In genomic region chr9:71209890-71210289, GRCh38 we compare ENCODE assay signal across 30 cellular contexts.
"Had no signal": no experiment of that assay in that cellular context is flagged by ENCODE, and none has a peak within 500 bp of the region (broad histone marks: within the 10 kb centered on the region; RNA-seq: fewer than 3 reads in every experiment).

No MANE protein-coding gene starts in this region.

- H3K27ac Mint-ChIP-seq: activated CD4-positive, alpha-beta T cell treated with anti-CD3 and anti-CD28 coated beads, Interleukin-2, amount 10 ng/mL, durations not matched to agents 24 days and 14 days; activated CD8-positive, alpha-beta T cell treated with anti-CD3 and anti-CD28 coated beads for 36 hours; activated naive CD4-positive, alpha-beta T cell treated with anti-CD3 and anti-CD28 coated beads, Interleukin-2, amount 50 U/mL, for 24 hours; activated naive CD8-positive, alpha-beta T cell treated with anti-CD3 and anti-CD28 coated beads, Interleukin-2, amount 10 ng/mL, durations not matched to agents 7 days and 5 days; activated T-cell treated with anti-CD3 and anti-CD28 coated beads, Interleukin-2, amount 50 U/mL, for 72 hours; activated T-helper 2 cell treated with anti-CD3 and anti-CD28 coated beads, Interferon-gamma antibody, Interleukin-2, Interleukin-4, amounts not matched to agents 10 μg/mL and 5 μg/mL and 100 μg/mL, durations not matched to agents 14 hours and 24 hours and 36 hours had no signal

- H3K4me3 ChIP-seq: ascending aorta, cardiac muscle cell, coronary artery, SJSA1 had no signal

- H3K27me3 Mint-ChIP-seq: activated CD4-positive, alpha-beta T cell treated with anti-CD3 and anti-CD28 coated beads, Interleukin-2, amount 10 ng/mL, durations not matched to agents 24 days and 14 days; activated CD8-positive, alpha-beta T cell treated with anti-CD3 and anti-CD28 coated beads for 36 hours; activated naive CD8-positive, alpha-beta T cell treated with anti-CD3 and anti-CD28 coated beads, Interleukin-2, amount 10 ng/mL, durations not matched to agents 7 days and 5 days; central memory CD8-positive, alpha-beta T cell had no signal

- H3K4me3 Mint-ChIP-seq: activated CD4-positive, alpha-beta T cell treated with anti-CD3 and anti-CD28 coated beads, Interleukin-2, amount 10 ng/mL, durations not matched to agents 24 days and 14 days; activated CD8-positive, alpha-beta T cell treated with anti-CD3 and anti-CD28 coated beads for 36 hours; activated naive CD4-positive, alpha-beta T cell treated with anti-CD3 and anti-CD28 coated beads, Interleukin-2, amount 50 U/mL, for 24 hours; activated naive CD8-positive, alpha-beta T cell treated with anti-CD3 and anti-CD28 coated beads, Interleukin-2, amount 10 ng/mL, durations not matched to agents 7 days and 5 days; activated T-cell treated with anti-CD3 and anti-CD28 coated beads, Interleukin-2, amount 50 U/mL, for 72 hours; central memory CD8-positive, alpha-beta T cell had no signal

- H3K27ac ChIP-seq: ascending aorta, cardiac muscle cell, coronary artery, SJSA1, WERI-Rb-1 had no signal

- H3K36me3 ChIP-seq: ascending aorta, cardiac muscle cell, SJSA1, WERI-Rb-1 had no signal

- H3K4me1 Mint-ChIP-seq: activated CD4-positive, alpha-beta T cell treated with anti-CD3 and anti-CD28 coated beads, Interleukin-2, amount 10 ng/mL, durations not matched to agents 24 days and 14 days; activated naive CD4-positive, alpha-beta T cell treated with anti-CD3 and anti-CD28 coated beads, Interleukin-2, amount 50 U/mL, for 24 hours; activated naive CD8-positive, alpha-beta T cell treated with anti-CD3 and anti-CD28 coated beads, Interleukin-2, amount 10 ng/mL, durations not matched to agents 7 days and 5 days; central memory CD8-positive, alpha-beta T cell had no signal

- H3K36me3 Mint-ChIP-seq: activated naive CD4-positive, alpha-beta T cell treated with anti-CD3 and anti-CD28 coated beads, Interleukin-2, amount 50 U/mL, for 24 hours; activated naive CD8-positive, alpha-beta T cell treated with anti-CD3 and anti-CD28 coated beads, Interleukin-2, amount 10 ng/mL, durations not matched to agents 7 days and 5 days had no signal

- DNase-seq: activated CD4-positive, alpha-beta T cell treated with anti-CD3 and anti-CD28 coated beads, Interleukin-2, amount 10 ng/mL, durations not matched to agents 24 days and 14 days; activated CD4-positive, alpha-beta T cell treated with anti-CD3 and anti-CD28 coated beads, Interleukin-2, amount 50 U/mL, for 4 hours; activated CD8-positive, alpha-beta T cell treated with anti-CD3 and anti-CD28 coated beads for 36 hours; activated gamma-delta T cell; activated naive CD4-positive, alpha-beta T cell treated with Interleukin-2 at 50 U/mL for 16 hours; activated naive CD8-positive, alpha-beta T cell treated with anti-CD3 and anti-CD28 coated beads, Interleukin-2, amount 10 ng/mL, durations not matched to agents 7 days and 5 days; activated T-cell treated with anti-CD3 and anti-CD28 coated beads, Interleukin-2, amount 50 U/mL, for 1 hour; activated T-cell treated with anti-CD3 and anti-CD28 coated beads, Interleukin-2, amount 50 U/mL, for 72 hours; amygdala; NCI-H1105; NCI-H1417 treated with DMSO at 0.1 percent for 48 hours; NCI-H187 treated with DMSO at 0.1 percent for 48 hours; NCI-H2081; NCI-H345; NCI-H524 treated with DMSO at 0.1 percent for 48 hours; RPMI8226; SHP77 treated with DMSO at 0.1 percent for 48 hours; T-helper 1 cell; T-helper 2 cell; T-helper 9 cell; WERI-Rb-1 had no signal

- ATAC-seq: activated CD8-positive, alpha-beta T cell treated with anti-CD3 and anti-CD28 coated beads for 36 hours; activated T-cell treated with anti-CD3 and anti-CD28 coated beads, Interleukin-2, amount 50 U/mL, for 72 hours; Panc1; SK-N-SH treated with all-trans-retinoic acid at 6 μM for 48 hours had no signal

- H3K27me3 ChIP-seq: ascending aorta, cardiac muscle cell, SJSA1 had no signal

- H3K9me3 Mint-ChIP-seq: activated CD4-positive, alpha-beta T cell treated with anti-CD3 and anti-CD28 coated beads, Interleukin-2, amount 10 ng/mL, durations not matched to agents 24 days and 14 days; activated CD8-positive, alpha-beta T cell treated with anti-CD3 and anti-CD28 coated beads for 36 hours; activated naive CD8-positive, alpha-beta T cell treated with anti-CD3 and anti-CD28 coated beads, Interleukin-2, amount 10 ng/mL, durations not matched to agents 7 days and 5 days had no signal

- H3K9me3 ChIP-seq: SJSA1 had no signal

- H3K4me1 ChIP-seq: ascending aorta, SJSA1 had no signal
